In the genomic region with DNA sequence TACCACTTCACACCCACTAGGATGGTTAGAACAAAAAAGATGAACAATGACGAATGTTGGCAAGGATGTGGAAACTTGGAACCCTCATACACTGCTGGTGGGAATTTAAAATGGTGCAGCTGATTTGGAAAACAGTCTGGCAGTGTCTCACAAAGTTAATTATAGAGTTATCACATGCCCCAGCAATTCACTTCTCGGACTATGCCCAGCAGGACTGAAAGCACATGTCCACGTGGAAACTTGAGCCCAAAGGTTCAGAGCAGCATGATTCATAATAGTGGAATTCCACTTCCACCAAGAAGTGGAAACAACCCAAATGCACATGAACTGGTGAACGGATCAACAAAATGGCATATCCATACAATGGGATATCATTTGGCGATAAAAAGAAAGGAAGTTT, we compare ENCODE assay signal across 15 cellular contexts.
DNase-seq lines count a peak whose midpoint lies in the region; TF ChIP-seq lines count a peak whose summit lies in the region.
"Had no signal": no experiment of that assay in that cellular context is flagged by ENCODE, and none has a peak within 500 bp of the region (broad histone marks: within the 10 kb centered on the region; RNA-seq: fewer than 3 reads in every experiment).

No MANE protein-coding gene starts in this region.

- intact Hi-C loops in posterior vena cava (cut with DNase I): no loop called here

- DNase-seq in ELR (ENCODE audit: low read depth): peak; percentile 3
- DNase-seq in NCI-H748 (lab: John Stamatoyannopoulos, UW; ENCODE audit: unreplicated experiment): peak; percentile 42
- peak; percentile 10 for DNase-seq in fibroblast of gingiva (ENCODE audit: low read depth)
- peak; percentile 63 for DNase-seq in myocyte (ENCODE audit: low read depth)
- no peak for DNase-seq in T-helper 9 cell
- no peak for DNase-seq in NCI-H2081 (lab: John Stamatoyannopoulos, UW)
- DNase-seq in GM10266 (ENCODE audit: extremely low spot score): no peak
- DNase-seq in posterior vena cava (ENCODE audit: low spot score): no peak
- DNase-seq: activated CD8-positive, alpha-beta memory T cell treated with anti-CD3 and anti-CD28 coated beads, Interleukin-2, amount 50 U/mL, for 4 hours; CD8-positive, alpha-beta T cell; effector CD8-positive, alpha-beta T cell; MV-4-11; NCI-H524 treated with DMSO at 0.1 percent for 48 hours; retina; SHP77 treated with DMSO at 0.1 percent for 48 hours had no signal

- no peak for TF ChIP-seq CTCF in GM10266 (IDR thresholded peaks at IDR 0.05; ENCODE audit: control insufficient read depth, insufficient read depth, low read depth, missing control alignments)

Comparison
In these comparisons a context has a peak if more than half of its experiments do, and no peak if none do; other contexts are left out.
1. DNase-seq: peak in ELR (single experiment), NCI-H748 (single experiment), fibroblast of gingiva (single experiment) and myocyte (single experiment); none in T-helper 9 cell (single experiment), NCI-H2081 (0 of 2), GM10266 (single experiment) and posterior vena cava (single experiment).